Comparison of ENCODE assay signal across 8 cellular contexts in genomic region chr4:112145820-112146813, GRCh38. TPM values are rescaled to one million over a fixed set of nuclear protein-coding genes. Genes with fewer than 3 reads are reported as not detected.
DNase-seq lines count a peak whose midpoint lies in the region; ATAC-seq and TF ChIP-seq lines count a peak whose summit lies in the region.

No MANE protein-coding gene starts in this region.

- 2 to 3% methylated on average over 42 to 45 of the region's 50 CpGs for WGBS in testis, 2 donors

- H3K27ac ChIP-seq in testis, result peak overlapping the region; percentile 88 to 96

- no peak for TF ChIP-seq POLR2A in testis (IDR thresholded peaks at IDR 0.05)

- intact Hi-C loops in testis (cut with DNase I; ENCODE audit: low total_unique reads), result no loop called here

- ATAC-seq in GM18907 (IDR thresholded peaks at IDR 0.05; ENCODE audit: unreplicated experiment), result peak; percentile 55
- peak; percentile 53 for ATAC-seq in HG03135 (IDR thresholded peaks at IDR 0.05; ENCODE audit: unreplicated experiment)
- ATAC-seq in omental fat pad (ENCODE audit: low FRiP score), result peak; percentile 78

- TF ChIP-seq CTCF in omental fat pad (IDR thresholded peaks at IDR 0.05) (no peak), testis (IDR thresholded peaks at IDR 0.05) (no peak)

- DNase-seq in Ammon's horn (ENCODE audit: low spot score) (peak; percentile 42), RPMI7951 (ENCODE audit: low read depth) (peak; percentile 37), activated gamma-delta T cell treated with Interleukin-2 at 50 U/mL for 16 hours (peak; percentile 44), globus pallidus (ENCODE audit: low spot score) (peak; percentile 40), omental fat pad (ENCODE audit: low spot score) (no peak), testis (peak; percentile 70)

- peak overlapping the region; percentile 89 to 98 for H3K4me3 ChIP-seq in testis

- H3K27me3 ChIP-seq in testis, result no peaks in the 10 kb centered on the region

- no peaks in the 10 kb centered on the region for H3K9me3 ChIP-seq in testis

- H3K36me3 ChIP-seq in testis (ENCODE audit: low read depth, missing control alignments), result no peaks in the 10 kb centered on the region

- H3K4me1 ChIP-seq in testis, result peaks cover 17% of the 10 kb centered on the region

RNA-seq across cellular contexts. Expression of gene FAM241A, which starts 0.9 kb away (rescaled TPM):
- 3.0 and 4.4 TPM in 2 replicates for total RNA-seq in RPMI7951 (2014; rRNA removed; shearing (Covaris generic))
- total RNA-seq in omental fat pad (10 to 100 TPM in 3 of 4 donors, 1 to 10 TPM in 1; 6.0 to 37.4 (median 18.9) TPM), testis (1 to 10 TPM; 4.7 to 6.2 TPM)
- polyA plus RNA-seq in testis (ENCODE audit: insufficient read depth, low read depth, low replicate concordance), result 5.7 TPM
